In the genomic region with DNA sequence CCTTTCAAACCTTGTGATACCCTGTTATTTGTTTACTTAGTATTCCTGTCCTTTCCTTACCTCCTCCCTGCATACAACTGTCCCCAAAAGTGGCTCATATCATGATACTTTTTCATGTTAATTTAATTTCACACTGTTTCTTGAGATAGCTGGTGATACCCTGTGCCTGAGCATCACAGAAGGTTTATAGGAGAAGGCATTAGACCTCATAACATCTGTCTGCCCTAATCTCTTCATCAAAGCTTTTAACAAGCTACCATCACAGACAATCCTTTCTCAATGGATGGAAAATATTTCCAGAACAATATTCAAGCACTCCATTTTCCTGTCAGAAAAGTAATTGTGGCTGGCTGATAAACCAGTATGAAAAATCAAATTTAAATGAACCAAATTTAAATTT, we compare ENCODE assay signal across 20 cellular contexts.
DNase-seq lines count a peak whose midpoint lies in the region; ATAC-seq and TF ChIP-seq lines count a peak whose summit lies in the region.
"Had no signal": no experiment of that assay in that cellular context is flagged by ENCODE, and none has a peak within 500 bp of the region (broad histone marks: within the 10 kb centered on the region; RNA-seq: fewer than 3 reads in every experiment).

No MANE protein-coding gene starts in this region.

- no peak overlapping the region for H3K27ac ChIP-seq in osteoblast (ENCODE audit: low read depth, low read length)
- H3K27ac ChIP-seq: BLaER1, GM23248 had no signal

- no peaks in the 10 kb centered on the region for H3K27me3 ChIP-seq in osteoblast (ENCODE audit: insufficient read depth, low read length)
- H3K27me3 ChIP-seq: BLaER1, MG63 had no signal

- no peaks in the 10 kb centered on the region for H3K36me3 ChIP-seq in osteoblast (ENCODE audit: insufficient read depth, low read length)
- H3K36me3 ChIP-seq: BLaER1, MG63 had no signal

- no peak for ATAC-seq in SK-N-SH treated with all-trans-retinoic acid at 6 μM for 48 hours
- ATAC-seq in HG03378 (IDR thresholded peaks at IDR 0.05; ENCODE audit: unreplicated experiment): no peak
- no peak for ATAC-seq in GM21423 (IDR thresholded peaks at IDR 0.05; ENCODE audit: unreplicated experiment)

- peak overlapping the region; percentile 32 for H2AFZ ChIP-seq in osteoblast (ENCODE audit: low read length)
- H2AFZ ChIP-seq: GM23248 had no signal

- no peaks in the 10 kb centered on the region for H4K20me1 ChIP-seq in osteoblast (ENCODE audit: insufficient read depth, low read length)
- H4K20me1 ChIP-seq: BLaER1 had no signal

- TF ChIP-seq CTCF in osteoblast (IDR thresholded peaks at IDR 0.05; ENCODE audit: extremely low read depth, low read depth, low read length): no peak

- H3K4me3 ChIP-seq in osteoblast (ENCODE audit: insufficient read depth, low read length): no peak overlapping the region
- H3K4me3 ChIP-seq: BLaER1, GM23248, MG63 had no signal

- H3K4me1 ChIP-seq in osteoblast (ENCODE audit: insufficient read depth, low read length): peaks cover 8% of the 10 kb centered on the region
- H3K4me1 ChIP-seq: BLaER1 had no signal

- H3K9me3 ChIP-seq in osteoblast (ENCODE audit: low read depth, low read length): no peaks in the 10 kb centered on the region
- H3K9me3 ChIP-seq: BLaER1, MG63 had no signal

- DNase-seq in DMS 273 (lab: John Stamatoyannopoulos, UW; ENCODE audit: unreplicated experiment): peak; percentile 55
- peak; percentile 21 for DNase-seq in NCI-H2171 (lab: John Stamatoyannopoulos, UW)
- no peak for DNase-seq in osteoblast (ENCODE audit: insufficient read length, low spot score, missing footprints)
- DNase-seq in T-helper 2 cell: no peak
- DNase-seq: 8988T; CD4-positive, CD25-positive, alpha-beta regulatory T cell; DND-41; GM23248; H9; HFFc6; KG1; MG63; NCI-H2107; NCI-H526; RPMI8226; SW 1271 had no signal

- H3K79me2 ChIP-seq in osteoblast (ENCODE audit: insufficient read depth, low read length): no peaks in the 10 kb centered on the region

- no peak overlapping the region for H3K4me2 ChIP-seq in osteoblast (ENCODE audit: insufficient read depth, low read length)
- H3K4me2 ChIP-seq: BLaER1 had no signal

TF ChIP-seq in SK-N-SH treated with all-trans-retinoic acid at 6 μM for 48 hours, 23 proteins besides CTCF, POLR2A, EP300 and RAD21:
- peak; percentile 32; the same call in 1 of the 2 replicates for TF ChIP-seq ZNF70 (CRISPR knock-in tag; IDR thresholded peaks at IDR 0.05)
- no peak for TF ChIP-seq ISL1 (CRISPR knock-in tag; IDR thresholded peaks at IDR 0.05)
TF ChIP-seq in SK-N-SH treated with all-trans-retinoic acid at 6 μM for 48 hours: peak in this region for 1.

Comparison
In these comparisons a context has a peak if more than half of its experiments do, and no peak if none do; other contexts are left out.
1. DNase-seq: peak in DMS 273 (single experiment) and NCI-H2171 (single experiment); none in osteoblast (single experiment) and T-helper 2 cell (0 of 5).